Comparison of ENCODE assay signal across 18 cellular contexts in genomic region chr19:8697671-8698432, GRCh38. TPM values are rescaled to one million over a fixed set of nuclear protein-coding genes. Genes with fewer than 3 reads are reported as not detected.
DNase-seq lines count a peak whose midpoint lies in the region; ATAC-seq and TF ChIP-seq lines count a peak whose summit lies in the region.
"Had no signal": no experiment of that assay in that cellular context is flagged by ENCODE, and none has a peak within 500 bp of the region (broad histone marks: within the 10 kb centered on the region; RNA-seq: fewer than 3 reads in every experiment).

No MANE protein-coding gene starts in this region.

- H4K20me1 ChIP-seq in neural progenitor cell (ENCODE audit: low read depth) = no peaks in the 10 kb centered on the region

- no peaks in the 10 kb centered on the region for H3K9me3 Mint-ChIP-seq in activated CD8-positive, alpha-beta memory T cell treated with anti-CD3 and anti-CD28 coated beads, Interleukin-2, amount 10 ng/mL, durations not matched to agents 7 days and 5 days (ENCODE audit: low read depth)
- H3K9me3 Mint-ChIP-seq in activated CD4-positive, alpha-beta memory T cell treated with anti-CD3 and anti-CD28 coated beads, Interleukin-2, amount 10 ng/mL, durations not matched to agents 7 days and 5 days = no peaks in the 10 kb centered on the region
- H3K9me3 Mint-ChIP-seq in neural progenitor cell = peaks cover 2% of the 10 kb centered on the region
- H3K9me3 Mint-ChIP-seq: activated naive CD8-positive, alpha-beta T cell treated with anti-CD3 and anti-CD28 coated beads, Interleukin-2, amount 10 ng/mL, durations not matched to agents 7 days and 5 days had no signal

- no peak overlapping the region for H3K9ac ChIP-seq in neural progenitor cell

- no peaks in the 10 kb centered on the region for H3K36me3 ChIP-seq in H7 (replicated peaks; ENCODE audit: control insufficient read depth, insufficient read depth, low read length)
- no peaks in the 10 kb centered on the region for H3K36me3 ChIP-seq in neural progenitor cell
- H3K36me3 ChIP-seq: esophagus muscularis mucosa had no signal

- H3K27me3 ChIP-seq in H7 (ENCODE audit: control insufficient read depth, insufficient read depth, low read length) (peaks cover 2% of the 10 kb centered on the region; the same call in 1 of the 2 replicates), neural progenitor cell (peaks cover 22% of the 10 kb centered on the region)

- H3K4me2 ChIP-seq in neural progenitor cell = no peak overlapping the region

- no peak overlapping the region for H2AFZ ChIP-seq in neural progenitor cell (replicated peaks)

- H3K4me3 ChIP-seq in H7 (ENCODE audit: insufficient read depth, low read depth, low read length) (no peak overlapping the region), neural progenitor cell (no peak overlapping the region)
- H3K4me3 ChIP-seq: esophagus muscularis mucosa had no signal

- peak; percentile 44 for TF ChIP-seq CTCF in neural progenitor cell (IDR thresholded peaks at IDR 0.05)

- POLR2A ChIA-PET in activated CD4-positive, alpha-beta memory T cell treated with anti-CD3 and anti-CD28 coated beads, Interleukin-2, amount 10 ng/mL, durations not matched to agents 7 days and 5 days (lab: Charles Lee) = no interaction called here

- peaks cover 35% of the 10 kb centered on the region for H3K4me1 Mint-ChIP-seq in activated CD8-positive, alpha-beta memory T cell treated with anti-CD3 and anti-CD28 coated beads, Interleukin-2, amount 10 ng/mL, durations not matched to agents 7 days and 5 days
- peaks cover 64% of the 10 kb centered on the region for H3K4me1 Mint-ChIP-seq in activated CD4-positive, alpha-beta memory T cell treated with anti-CD3 and anti-CD28 coated beads, Interleukin-2, amount 10 ng/mL, durations not matched to agents 7 days and 5 days
- peaks cover 3% of the 10 kb centered on the region for H3K4me1 Mint-ChIP-seq in neural progenitor cell

- H3F3A ChIP-seq in neural progenitor cell (ENCODE audit: low read depth) = no peaks in the 10 kb centered on the region

- DNase-seq in activated CD8-positive, alpha-beta memory T cell treated with anti-CD3 and anti-CD28 coated beads, Interleukin-2, amount 50 U/mL, for 4 hours = peak; percentile 30
- DNase-seq in activated CD8-positive, alpha-beta memory T cell treated with anti-CD3 and anti-CD28 coated beads, Interleukin-2, amount 10 ng/mL, durations not matched to agents 7 days and 5 days = no peak
- DNase-seq in H7 (peak; percentile 88), neural progenitor cell (ENCODE audit: low spot score) (peak; percentile 41)
- DNase-seq in activated CD4-positive, alpha-beta memory T cell treated with anti-CD3 and anti-CD28 coated beads, Interleukin-2, amount 10 ng/mL, durations not matched to agents 7 days and 5 days = peak; percentile 32
- DNase-seq: activated naive CD8-positive, alpha-beta T cell treated with anti-CD3 and anti-CD28 coated beads, Interleukin-2, amount 10 ng/mL, durations not matched to agents 7 days and 5 days; GOT3; NCI-H2227 treated with DMSO at 0.1 percent for 48 hours; T-helper 17 cell had no signal

- no peak for ATAC-seq in activated CD8-positive, alpha-beta memory T cell treated with anti-CD3 and anti-CD28 coated beads, Interleukin-2, amount 10 ng/mL, durations not matched to agents 7 days and 5 days
- no peak for ATAC-seq in GM18517 (IDR thresholded peaks at IDR 0.05; ENCODE audit: unreplicated experiment)
- ATAC-seq in HG03280 (IDR thresholded peaks at IDR 0.05; ENCODE audit: unreplicated experiment) = no peak
- ATAC-seq in GM19455 (IDR thresholded peaks at IDR 0.05; ENCODE audit: unreplicated experiment) = no peak
- ATAC-seq: T-helper 17 cell had no signal

- H3K9me3 ChIP-seq in neural progenitor cell (ENCODE audit: low read depth) = no peaks in the 10 kb centered on the region
- H3K9me3 ChIP-seq: esophagus muscularis mucosa had no signal

- peaks cover 1% of the 10 kb centered on the region for H3K36me3 Mint-ChIP-seq in activated CD8-positive, alpha-beta memory T cell treated with anti-CD3 and anti-CD28 coated beads, Interleukin-2, amount 10 ng/mL, durations not matched to agents 7 days and 5 days
- H3K36me3 Mint-ChIP-seq in activated CD4-positive, alpha-beta memory T cell treated with anti-CD3 and anti-CD28 coated beads, Interleukin-2, amount 10 ng/mL, durations not matched to agents 7 days and 5 days (ENCODE audit: low read depth) = no peaks in the 10 kb centered on the region
- H3K36me3 Mint-ChIP-seq in neural progenitor cell = no peaks in the 10 kb centered on the region
- H3K36me3 Mint-ChIP-seq: activated naive CD8-positive, alpha-beta T cell treated with anti-CD3 and anti-CD28 coated beads, Interleukin-2, amount 10 ng/mL, durations not matched to agents 7 days and 5 days had no signal

- no peaks in the 10 kb centered on the region for H3K79me2 ChIP-seq in neural progenitor cell (ENCODE audit: low read depth)

- H3K27me3 Mint-ChIP-seq in activated CD8-positive, alpha-beta memory T cell treated with anti-CD3 and anti-CD28 coated beads, Interleukin-2, amount 10 ng/mL, durations not matched to agents 7 days and 5 days = peaks cover 19% of the 10 kb centered on the region
- H3K27me3 Mint-ChIP-seq in activated CD4-positive, alpha-beta memory T cell treated with anti-CD3 and anti-CD28 coated beads, Interleukin-2, amount 10 ng/mL, durations not matched to agents 7 days and 5 days = peaks cover 6% of the 10 kb centered on the region
- peaks cover 2% of the 10 kb centered on the region for H3K27me3 Mint-ChIP-seq in neural progenitor cell (ENCODE audit: insufficient read depth, low read depth)
- H3K27me3 Mint-ChIP-seq: T-helper 17 cell had no signal

- no peaks in the 10 kb centered on the region for H3K4me1 ChIP-seq in neural progenitor cell
- H3K4me1 ChIP-seq: esophagus muscularis mucosa had no signal

- no peak overlapping the region for H3K4me3 Mint-ChIP-seq in activated CD8-positive, alpha-beta memory T cell treated with anti-CD3 and anti-CD28 coated beads, Interleukin-2, amount 10 ng/mL, durations not matched to agents 7 days and 5 days
- no peak overlapping the region for H3K4me3 Mint-ChIP-seq in activated CD4-positive, alpha-beta memory T cell treated with anti-CD3 and anti-CD28 coated beads, Interleukin-2, amount 10 ng/mL, durations not matched to agents 7 days and 5 days
- no peak overlapping the region for H3K4me3 Mint-ChIP-seq in neural progenitor cell
- H3K4me3 Mint-ChIP-seq: activated naive CD8-positive, alpha-beta T cell treated with anti-CD3 and anti-CD28 coated beads, Interleukin-2, amount 10 ng/mL, durations not matched to agents 7 days and 5 days; T-helper 17 cell had no signal

- H3K27ac Mint-ChIP-seq in activated CD8-positive, alpha-beta memory T cell treated with anti-CD3 and anti-CD28 coated beads, Interleukin-2, amount 10 ng/mL, durations not matched to agents 7 days and 5 days = no peak overlapping the region
- no peak overlapping the region for H3K27ac Mint-ChIP-seq in activated CD4-positive, alpha-beta memory T cell treated with anti-CD3 and anti-CD28 coated beads, Interleukin-2, amount 10 ng/mL, durations not matched to agents 7 days and 5 days
- H3K27ac Mint-ChIP-seq in neural progenitor cell = no peak overlapping the region
- H3K27ac Mint-ChIP-seq: T-helper 17 cell had no signal

- CTCF ChIA-PET in activated CD8-positive, alpha-beta memory T cell treated with anti-CD3 and anti-CD28 coated beads, Interleukin-2, amount 10 ng/mL, durations not matched to agents 7 days and 5 days (lab: Charles Lee) = interaction anchor here (0.7 to 5.9 kb wide), 5 partner anchors 32 to 117 kb away, joined by 3 to 45 read pairs (median 5); no protein-coding TSS in a partner anchor
- CTCF ChIA-PET in activated CD4-positive, alpha-beta memory T cell treated with anti-CD3 and anti-CD28 coated beads, Interleukin-2, amount 10 ng/mL, durations not matched to agents 7 days and 5 days (lab: Charles Lee) = interaction anchor here (1.0 to 2.2 kb wide), 4 partner anchors 27 to 134 kb away, joined by 3 to 6 read pairs (median 4); partner anchors contain the start of genes MBD3L1 and ZNF558

- H3K27ac ChIP-seq in neural progenitor cell = no peak overlapping the region
- H3K27ac ChIP-seq: esophagus muscularis mucosa had no signal

RNA-seq across cellular contexts. Expression of gene ACTL9, which starts 0.7 kb away (rescaled TPM):
- total RNA-seq in activated CD8-positive, alpha-beta memory T cell treated with anti-CD3 and anti-CD28 coated beads, Interleukin-2, amount 10 ng/mL, durations not matched to agents 7 days and 5 days = not detected
- total RNA-seq in H7 (2014; rRNA removed; shearing (Covaris generic)) = not detected in 2 replicates
- total RNA-seq in activated CD4-positive, alpha-beta memory T cell treated with anti-CD3 and anti-CD28 coated beads, Interleukin-2, amount 10 ng/mL, durations not matched to agents 7 days and 5 days = not detected
- total RNA-seq in neural progenitor cell (ENCODE audit: low replicate concordance) = not detected in 2 replicates
- total RNA-seq: activated CD8-positive, alpha-beta memory T cell treated with anti-CD3 and anti-CD28 coated beads for 36 hours; activated naive CD8-positive, alpha-beta T cell treated with anti-CD3 and anti-CD28 coated beads, Interleukin-2, amount 10 ng/mL, durations not matched to agents 7 days and 5 days; cerebellum; esophagus muscularis mucosa; lung microvascular endothelial cell; omental fat pad; T-helper 17 cell; ureter had no signal

RNA-seq across cellular contexts. Expression of gene OR2Z1, which starts 23.6 kb away (rescaled TPM):
- total RNA-seq in activated CD8-positive, alpha-beta memory T cell treated with anti-CD3 and anti-CD28 coated beads, Interleukin-2, amount 10 ng/mL, durations not matched to agents 7 days and 5 days = not detected
- total RNA-seq in H7 (2014; rRNA removed; shearing (Covaris generic)) = not detected in 2 replicates
- total RNA-seq in activated CD4-positive, alpha-beta memory T cell treated with anti-CD3 and anti-CD28 coated beads, Interleukin-2, amount 10 ng/mL, durations not matched to agents 7 days and 5 days = not detected
- total RNA-seq in neural progenitor cell (ENCODE audit: low replicate concordance) = not detected in 2 replicates
- total RNA-seq: activated CD8-positive, alpha-beta memory T cell treated with anti-CD3 and anti-CD28 coated beads for 36 hours; activated naive CD8-positive, alpha-beta T cell treated with anti-CD3 and anti-CD28 coated beads, Interleukin-2, amount 10 ng/mL, durations not matched to agents 7 days and 5 days; cerebellum; esophagus muscularis mucosa; lung microvascular endothelial cell; omental fat pad; T-helper 17 cell; ureter had no signal
